ENCODE assay signal across 19 cellular contexts in genomic region chr10:77527839-77528238, GRCh38.
DNase-seq lines count a peak whose midpoint lies in the region; ATAC-seq, FAIRE-seq and TF ChIP-seq lines count a peak whose summit lies in the region.
"Had no signal": no experiment of that assay in that cellular context is flagged by ENCODE, and none has a peak within 500 bp of the region (broad histone marks: within the 10 kb centered on the region; RNA-seq: fewer than 3 reads in every experiment).

No MANE protein-coding gene starts in this region.

- H3K79me2 ChIP-seq in H1 (ENCODE audit: control insufficient read depth in 1 of 2, insufficient read depth in 2 of 2, low read length in 2 of 2), result peaks cover 0 to 2% of the 10 kb centered on the region in 2 experiments; a peak in 1 of 4 replicates
- peaks cover 10% of the 10 kb centered on the region for H3K79me2 ChIP-seq in trophoblast cell (ENCODE audit: control insufficient read depth, insufficient read depth, low read length, poor library complexity)

- H3K23me2 ChIP-seq in H1 (ENCODE audit: low read depth, low read length), result no peaks in the 10 kb centered on the region; the same call in 1 of the 2 replicates

- H3K4me1 ChIP-seq in IMR-90 (ENCODE audit: control insufficient read depth, insufficient read depth, low read length) (peaks cover 36% of the 10 kb centered on the region), H1 (replicated peaks in 1 of 4; ENCODE audit: control insufficient read depth in 3 of 4, insufficient read depth in 4 of 4, low read length in 3 of 4) (peaks cover 4 to 16% (median 12%) of the 10 kb centered on the region in 4 experiments; a peak in 6 of 7 replicates), trophoblast cell (ENCODE audit: control insufficient read depth in 1 of 2, insufficient read depth in 2 of 2, low read length in 2 of 2) (peaks cover 27 to 43% of the 10 kb centered on the region in 2 experiments), transverse colon (peaks cover 6 to 45% (median 14%) of the 10 kb centered on the region in 4 donors)

- H3K4me3 ChIP-seq in IMR-90 (ENCODE audit: insufficient read depth, low read depth, low read length) (no peak overlapping the region), H1 (ENCODE audit: extremely low read depth in 1 of 4, insufficient read depth in 2 of 4, low read depth in 3 of 4, low read length in 4 of 4) (no peak overlapping the region), trophoblast cell (ENCODE audit: low read depth, low read length) (no peak overlapping the region), transverse colon (no peak overlapping the region)

- no peak overlapping the region for H3K56ac ChIP-seq in IMR-90 (ENCODE audit: extremely low read depth, insufficient read depth, low read length)
- no peak overlapping the region for H3K56ac ChIP-seq in H1 (replicated peaks; ENCODE audit: insufficient read length, low read depth, low read length)

- H4K5ac ChIP-seq in IMR-90 (ENCODE audit: low read depth, low read length) (no peak overlapping the region), H1 (ENCODE audit: insufficient read length, low read depth, low read length) (no peak overlapping the region)

- POLR2A ChIA-PET in IMR-90 (lab: Charles Lee; ENCODE audit: unreplicated experiment), result no interaction called here
- POLR2A ChIA-PET in H1 (lab: Charles Lee; ENCODE audit: partially characterized antibody), result no interaction called here

- H3K27ac ChIP-seq in IMR-90 (ENCODE audit: insufficient read depth, low read length) (no peak overlapping the region), H1 (ENCODE audit: low read depth, low read length) (no peak overlapping the region), trophoblast cell (ENCODE audit: low read depth, low read length) (no peak overlapping the region), transverse colon (peak overlapping the region; percentile 11 to 68 (median 22))

- in situ Hi-C loops in IMR-90 (cut with MboI; ENCODE audit: low sequenced_read_pairs) (no loop called here), transverse colon (cut with MboI; ENCODE audit: low pct_ligation_motif_present in 1 of 4, low pct_unique_long_range_greater_than_20kb in 1 of 4, low sequenced_read_pairs in 3 of 4) (no loop called here)

- H3K36me3 ChIP-seq in IMR-90 (ENCODE audit: control insufficient read depth, insufficient read depth, low read length) (no peaks in the 10 kb centered on the region), H1 (ENCODE audit: control insufficient read depth in 2 of 4, insufficient read depth in 4 of 4, low read length in 3 of 4) (no peaks in the 10 kb centered on the region), trophoblast cell (ENCODE audit: control insufficient read depth in 1 of 2, insufficient read depth in 2 of 2, low read length in 2 of 2) (peaks cover 0 to 3% of the 10 kb centered on the region in 2 experiments), transverse colon (no peaks in the 10 kb centered on the region)

- peak overlapping the region; percentile 50; the same call in 1 of the 2 replicates for H3K14ac ChIP-seq in IMR-90 (replicated peaks; ENCODE audit: low read depth, low read length)
- no peak overlapping the region for H3K14ac ChIP-seq in H1 (ENCODE audit: insufficient read length)
- H3K14ac ChIP-seq in trophoblast cell (ENCODE audit: low read length), result no peak overlapping the region

- H2BK12ac ChIP-seq in H1 (ENCODE audit: low read depth, low read length), result 0 out of 2 replicates have a peak overlapping the region, but pooled peaks have one; percentile 29
- H2BK12ac ChIP-seq in trophoblast cell (ENCODE audit: low read length), result no peak overlapping the region

- H2BK5ac ChIP-seq in IMR-90 (ENCODE audit: low read depth, low read length, poor library complexity, severe bottlenecking) (no peak overlapping the region), H1 (ENCODE audit: low read depth, low read length) (no peak overlapping the region), trophoblast cell (ENCODE audit: low read depth, low read length, poor library complexity) (no peak overlapping the region)

- H3K23ac ChIP-seq in IMR-90 (ENCODE audit: low read depth, low read length) (no peak overlapping the region), H1 (ENCODE audit: insufficient read length) (no peak overlapping the region), trophoblast cell (ENCODE audit: low read length) (no peak overlapping the region)

- BruUV-seq in IMR-90 (replicated peaks; lab: Mats Ljungman, UMichigan), result no TSS peak

- no peak overlapping the region for H3K4me2 ChIP-seq in IMR-90 (ENCODE audit: low read depth, low read length)
- no peak overlapping the region for H3K4me2 ChIP-seq in H1 (ENCODE audit: insufficient read depth in 1 of 2, low read depth in 2 of 2, low read length in 2 of 2)
- H3K4me2 ChIP-seq in trophoblast cell (ENCODE audit: low read length), result no peak overlapping the region

- peak overlapping the region in 1 of 2 experiments; percentile 64; a peak in 2 of 4 replicates for H4K8ac ChIP-seq in IMR-90 (ENCODE audit: low read depth in 2 of 2, low read length in 2 of 2)
- H4K8ac ChIP-seq in H1 (ENCODE audit: extremely low read depth, insufficient read depth, low read length), result no peak overlapping the region
- H4K8ac ChIP-seq in trophoblast cell (ENCODE audit: low read depth, low read length), result no peak overlapping the region

- no peak overlapping the region for H2AK9ac ChIP-seq in IMR-90 (replicated peaks; ENCODE audit: low read depth, low read length, poor library complexity)

- TF ChIP-seq POLR2A in IMR-90 (IDR thresholded peaks at IDR 0.05; ENCODE audit: low read depth, low read length) (no peak), H1 (IDR thresholded peaks at IDR 0.05; ENCODE audit: control extremely low read depth in 1 of 2, low read depth in 2 of 2, low read length in 2 of 2) (no peak), transverse colon (IDR thresholded peaks at IDR 0.05) (no peak)

- H3K9me3 ChIP-seq in IMR-90 (ENCODE audit: control insufficient read depth, insufficient read depth, low read length) (no peaks in the 10 kb centered on the region), H1 (ENCODE audit: insufficient read depth in 2 of 2, low read depth in 1 of 2, low read length in 1 of 2) (no peaks in the 10 kb centered on the region), trophoblast cell (ENCODE audit: insufficient read depth, low read depth, low read length) (no peaks in the 10 kb centered on the region), transverse colon (no peaks in the 10 kb centered on the region)

- no peak overlapping the region for H3K27ac Mint-ChIP-seq in immature natural killer cell

- peaks cover 42% of the 10 kb centered on the region for H3K9me1 ChIP-seq in IMR-90 (ENCODE audit: insufficient read depth, low read length)

- no peak overlapping the region for H2AFZ ChIP-seq in IMR-90 (replicated peaks; ENCODE audit: low read length, poor library complexity)
- no peak overlapping the region for H2AFZ ChIP-seq in H1 (ENCODE audit: low read length)
- no peak overlapping the region for H2AFZ ChIP-seq in trophoblast cell (ENCODE audit: insufficient read depth, low read length, poor library complexity)

- peaks cover 0 to 26% of the 10 kb centered on the region in 2 experiments; a peak in 2 of 4 replicates for H3K79me1 ChIP-seq in IMR-90 (ENCODE audit: low read depth in 1 of 2, low read length in 2 of 2)
- no peaks in the 10 kb centered on the region for H3K79me1 ChIP-seq in H1 (ENCODE audit: low read depth, low read length)
- peaks cover 17% of the 10 kb centered on the region for H3K79me1 ChIP-seq in trophoblast cell (ENCODE audit: low read length)

- H4K12ac ChIP-seq in trophoblast cell (ENCODE audit: low read depth, low read length), result no peak overlapping the region

- WGBS in IMR-90 (ENCODE audit: extremely low coverage in 2 of 2, insufficient read length in 1 of 2), 2 experiments, result no CpG with 5 or more reads among the region's 2 CpGs
- WGBS in H1 (ENCODE audit: extremely low coverage in 1 of 2, insufficient coverage in 1 of 2, insufficient read length in 1 of 2, insufficient replicate concordance in 2 of 2, low coverage in 1 of 2, low lambda C conversion rate in 2 of 2, missing lambda C conversion rate in 1 of 2), 2 experiments, result 78% methylated on average over 2 of the region's 2 CpGs; no CpG with 5 or more reads in 1 of the 2 experiments
- no CpG with 5 or more reads among the region's 2 CpGs for WGBS in trophoblast cell (ENCODE audit: extremely low coverage, insufficient coverage, insufficient read length)
- 96% methylated on average over 2 of the region's 2 CpGs; no CpG with 5 or more reads in 1 of the 2 donors for WGBS in transverse colon (ENCODE audit: low coverage in 1 of 2), 2 donors

- H4K91ac ChIP-seq in IMR-90 (ENCODE audit: insufficient read depth, low read depth, low read length), result peak overlapping the region; percentile 89
- no peak overlapping the region for H4K91ac ChIP-seq in H1 (replicated peaks; ENCODE audit: insufficient read length, low read length)
- no peak overlapping the region for H4K91ac ChIP-seq in trophoblast cell (ENCODE audit: low read depth, low read length)

- no peaks in the 10 kb centered on the region for H3K9me3 Mint-ChIP-seq in immature natural killer cell
- H3K9me3 Mint-ChIP-seq: HFFc6 had no signal

- CTCF ChIA-PET in IMR-90 (lab: Yijun Ruan, JAX) (no interaction called here), H1 (lab: Charles Lee; ENCODE audit: partially characterized antibody) (no interaction called here)

- intact Hi-C loops in IMR-90 (cut with micrococcal nuclease), result no loop called here
- intact Hi-C loops in transverse colon (cut with DNase I; ENCODE audit: low total_unique reads), result loop anchor here (10.0 kb wide), 1 partner anchor 107 kb away; the partner anchor contains the start of gene KCNMA1

- H2BK20ac ChIP-seq in IMR-90 (ENCODE audit: low read depth, low read length) (peak overlapping the region; percentile 83), H1 (ENCODE audit: low read length) (no peak overlapping the region)

- no peak overlapping the region for H3K4me3 Mint-ChIP-seq in immature natural killer cell
- H3K4me3 Mint-ChIP-seq: HFFc6 had no signal

- H3K27me3 Mint-ChIP-seq in immature natural killer cell (ENCODE audit: low read depth in 3 of 3), result peaks cover 0 to 5% (median 3%) of the 10 kb centered on the region in 3 donors

- FAIRE-seq in H1 (lab: Jason Lieb, UNC), result no peak
- FAIRE-seq: GM12891, GM18507 had no signal

- H2AK5ac ChIP-seq in IMR-90 (ENCODE audit: low read depth, low read length) (peak overlapping the region; percentile 97), H1 (ENCODE audit: low read depth, low read length) (no peak overlapping the region), trophoblast cell (ENCODE audit: low read length) (no peak overlapping the region)

- TF ChIP-seq RAD21 in IMR-90 (IDR thresholded peaks at IDR 0.05; ENCODE audit: low read length) (no peak), H1 (IDR thresholded peaks at IDR 0.05 in 1 of 2, conservative IDR thresholded peaks at IDR 0.05 in 1 of 2; ENCODE audit: low read depth in 2 of 2, low read length in 2 of 2) (no peak; a peak in 1 of 4 replicates)

- TF ChIP-seq CTCF in IMR-90 (conservative IDR thresholded peaks at IDR 0.05; ENCODE audit: low read depth, low read length), result no peak
- no peak for TF ChIP-seq CTCF in H1 (IDR thresholded peaks at IDR 0.05; ENCODE audit: control extremely low read depth in 1 of 3, insufficient read depth in 1 of 3, low read depth in 1 of 3, low read length in 3 of 3)
- TF ChIP-seq CTCF in transverse colon (IDR thresholded peaks at IDR 0.05), result no peak

- ATAC-seq in IMR-90 (ENCODE audit: low read depth) (no peak), HG02840 (IDR thresholded peaks at IDR 0.05; ENCODE audit: low FRiP score, unreplicated experiment) (no peak)

- DNase-seq in IMR-90, result no peak
- no peak for DNase-seq in H1 (ENCODE audit: low read depth in 1 of 2, low spot score in 2 of 2)
- DNase-seq in trophoblast cell, result no peak
- DNase-seq in transverse colon, result no peak
- no peak for DNase-seq in T-helper 1 cell
- no peak for DNase-seq in immature natural killer cell
- DNase-seq: COR-L47; GF-D8; GOT3; HFFc6; NCI-H1105 treated with DMSO at 0.1 percent for 48 hours; NCI-H187 treated with DMSO at 0.1 percent for 48 hours; NCI-H2171; NCI-H446; NK-92 treated with Interleukin-12 subunit alpha and Interleukin-12 subunit beta, amount 100 ng/mL, for 24 hours; SHP77 treated with DMSO at 0.1 percent for 48 hours had no signal

- H3K4ac ChIP-seq in IMR-90 (ENCODE audit: low read depth, low read length) (peak overlapping the region; percentile 98), H1 (replicated peaks; ENCODE audit: insufficient read length, low read depth, low read length) (no peak overlapping the region), trophoblast cell (ENCODE audit: low read depth, low read length) (peak overlapping the region; percentile 23)

- H4K20me1 ChIP-seq in IMR-90 (ENCODE audit: insufficient read depth, low read length), result peaks cover 3% of the 10 kb centered on the region; the same call in 1 of the 2 replicates
- no peaks in the 10 kb centered on the region for H4K20me1 ChIP-seq in H1 (replicated peaks in 1 of 2; ENCODE audit: control insufficient read depth in 1 of 2, insufficient read depth in 2 of 2, low read length in 2 of 2)

- H3K18ac ChIP-seq in IMR-90 (ENCODE audit: low read depth, low read length) (no peak overlapping the region), H1 (ENCODE audit: extremely low read depth, low read length) (no peak overlapping the region), trophoblast cell (ENCODE audit: low read length) (peak overlapping the region; percentile 74)

- H3K9ac ChIP-seq in IMR-90 (ENCODE audit: low read depth, low read length), result no peak overlapping the region
- H3K9ac ChIP-seq in H1 (replicated peaks in 1 of 4; ENCODE audit: extremely low read depth in 1 of 4, low read depth in 3 of 4, low read length in 3 of 4), result no peak overlapping the region
- H3K9ac ChIP-seq in trophoblast cell (ENCODE audit: low read length), result no peak overlapping the region

- no peaks in the 10 kb centered on the region for H3K4me1 Mint-ChIP-seq in immature natural killer cell

- TF ChIP-seq EP300 in H1 (IDR thresholded peaks at IDR 0.05; ENCODE audit: borderline replicate concordance in 1 of 2, low read depth in 2 of 2, low read length in 2 of 2) (no peak), transverse colon (IDR thresholded peaks at IDR 0.05; ENCODE audit: low read depth) (no peak)

- H2BK15ac ChIP-seq in IMR-90 (ENCODE audit: low read depth, low read length) (peak overlapping the region; percentile 69; the same call in 2 of the 3 replicates), H1 (ENCODE audit: low read length) (no peak overlapping the region; the same call in 1 of the 2 replicates)

- dilution Hi-C loops in IMR-90 (cut with HindIII; ENCODE audit: low sequenced_read_pairs, unreplicated experiment), result no loop called here

- H3K27me3 ChIP-seq in IMR-90 (ENCODE audit: control insufficient read depth, insufficient read depth, low read length) (no peaks in the 10 kb centered on the region), H1 (replicated peaks in 1 of 4; ENCODE audit: control insufficient read depth in 3 of 4, extremely low read depth in 1 of 4, insufficient read depth in 3 of 4, low read length in 3 of 4) (no peaks in the 10 kb centered on the region), trophoblast cell (ENCODE audit: insufficient read depth, low read length) (no peaks in the 10 kb centered on the region), transverse colon (no peaks in the 10 kb centered on the region)

- H3K36me3 Mint-ChIP-seq in immature natural killer cell, result no peaks in the 10 kb centered on the region

- H2BK120ac ChIP-seq in IMR-90 (ENCODE audit: low read depth, low read length) (peak overlapping the region; percentile 95), H1 (replicated peaks; ENCODE audit: low read depth, low read length) (no peak overlapping the region), trophoblast cell (ENCODE audit: insufficient read depth, low read length, poor library complexity) (no peak overlapping the region)

Comparison
In these comparisons a context has a peak if more than half of its experiments do, and no peak if none do; other contexts are left out.
1. H3K27ac ChIP-seq: peak in transverse colon (4 of 4); none in IMR-90 (single experiment), H1 (single experiment) and trophoblast cell (single experiment).